ENCODE assay signal across 1 cellular context in genomic region chr13:20494656-20495055, GRCh38.
TF ChIP-seq lines count a peak whose summit lies in the region.

No MANE protein-coding gene starts in this region.

TF ChIP-seq in HepG2, 621 proteins besides CTCF, POLR2A, EP300 and RAD21:
- TF ChIP-seq, protein P1, sequence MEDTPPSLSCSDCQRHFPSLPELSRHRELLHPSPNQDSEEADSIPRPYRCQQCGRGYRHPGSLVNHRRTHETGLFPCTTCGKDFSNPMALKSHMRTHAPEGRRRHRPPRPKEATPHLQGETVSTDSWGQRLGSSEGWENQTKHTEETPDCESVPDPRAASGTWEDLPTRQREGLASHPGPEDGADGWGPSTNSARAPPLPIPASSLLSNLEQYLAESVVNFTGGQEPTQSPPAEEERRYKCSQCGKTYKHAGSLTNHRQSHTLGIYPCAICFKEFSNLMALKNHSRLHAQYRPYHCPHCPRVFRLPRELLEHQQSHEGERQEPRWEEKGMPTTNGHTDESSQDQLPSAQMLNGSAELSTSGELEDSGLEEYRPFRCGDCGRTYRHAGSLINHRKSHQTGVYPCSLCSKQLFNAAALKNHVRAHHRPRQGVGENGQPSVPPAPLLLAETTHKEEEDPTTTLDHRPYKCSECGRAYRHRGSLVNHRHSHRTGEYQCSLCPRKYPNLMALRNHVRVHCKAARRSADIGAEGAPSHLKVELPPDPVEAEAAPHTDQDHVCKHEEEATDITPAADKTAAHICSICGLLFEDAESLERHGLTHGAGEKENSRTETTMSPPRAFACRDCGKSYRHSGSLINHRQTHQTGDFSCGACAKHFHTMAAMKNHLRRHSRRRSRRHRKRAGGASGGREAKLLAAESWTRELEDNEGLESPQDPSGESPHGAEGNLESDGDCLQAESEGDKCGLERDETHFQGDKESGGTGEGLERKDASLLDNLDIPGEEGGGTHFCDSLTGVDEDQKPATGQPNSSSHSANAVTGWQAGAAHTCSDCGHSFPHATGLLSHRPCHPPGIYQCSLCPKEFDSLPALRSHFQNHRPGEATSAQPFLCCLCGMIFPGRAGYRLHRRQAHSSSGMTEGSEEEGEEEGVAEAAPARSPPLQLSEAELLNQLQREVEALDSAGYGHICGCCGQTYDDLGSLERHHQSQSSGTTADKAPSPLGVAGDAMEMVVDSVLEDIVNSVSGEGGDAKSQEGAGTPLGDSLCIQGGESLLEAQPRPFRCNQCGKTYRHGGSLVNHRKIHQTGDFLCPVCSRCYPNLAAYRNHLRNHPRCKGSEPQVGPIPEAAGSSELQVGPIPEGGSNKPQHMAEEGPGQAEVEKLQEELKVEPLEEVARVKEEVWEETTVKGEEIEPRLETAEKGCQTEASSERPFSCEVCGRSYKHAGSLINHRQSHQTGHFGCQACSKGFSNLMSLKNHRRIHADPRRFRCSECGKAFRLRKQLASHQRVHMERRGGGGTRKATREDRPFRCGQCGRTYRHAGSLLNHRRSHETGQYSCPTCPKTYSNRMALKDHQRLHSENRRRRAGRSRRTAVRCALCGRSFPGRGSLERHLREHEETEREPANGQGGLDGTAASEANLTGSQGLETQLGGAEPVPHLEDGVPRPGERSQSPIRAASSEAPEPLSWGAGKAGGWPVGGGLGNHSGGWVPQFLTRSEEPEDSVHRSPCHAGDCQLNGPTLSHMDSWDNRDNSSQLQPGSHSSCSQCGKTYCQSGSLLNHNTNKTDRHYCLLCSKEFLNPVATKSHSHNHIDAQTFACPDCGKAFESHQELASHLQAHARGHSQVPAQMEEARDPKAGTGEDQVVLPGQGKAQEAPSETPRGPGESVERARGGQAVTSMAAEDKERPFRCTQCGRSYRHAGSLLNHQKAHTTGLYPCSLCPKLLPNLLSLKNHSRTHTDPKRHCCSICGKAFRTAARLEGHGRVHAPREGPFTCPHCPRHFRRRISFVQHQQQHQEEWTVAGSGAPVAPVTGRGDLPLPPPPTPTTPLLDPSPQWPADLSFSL (CRISPR knock-in tag; IDR thresholded peaks at IDR 0.05): no peak
- no peak for TF ChIP-seq NFE2 (CRISPR knock-in tag; IDR thresholded peaks at IDR 0.05)
- no peak for TF ChIP-seq SCMH1 (CRISPR knock-in tag; IDR thresholded peaks at IDR 0.05; ENCODE audit: borderline replicate concordance)
- TF ChIP-seq ZBTB26 (CRISPR knock-in tag; IDR thresholded peaks at IDR 0.05; ENCODE audit: borderline replicate concordance): no peak
- TF ChIP-seq ZNF670 (CRISPR knock-in tag; IDR thresholded peaks at IDR 0.05; ENCODE audit: borderline replicate concordance): no peak
- no peak for TF ChIP-seq ZNF264 (CRISPR knock-in tag; IDR thresholded peaks at IDR 0.05)
- no peak for TF ChIP-seq ZNF260 (CRISPR knock-in tag; IDR thresholded peaks at IDR 0.05; ENCODE audit: borderline replicate concordance, low read depth)
- TF ChIP-seq ZFP91 (CRISPR knock-in tag; IDR thresholded peaks at IDR 0.05; ENCODE audit: borderline replicate concordance): no peak
- TF ChIP-seq FOSL1 (CRISPR knock-in tag; IDR thresholded peaks at IDR 0.05; ENCODE audit: borderline replicate concordance): no peak
- TF ChIP-seq, protein P2, sequence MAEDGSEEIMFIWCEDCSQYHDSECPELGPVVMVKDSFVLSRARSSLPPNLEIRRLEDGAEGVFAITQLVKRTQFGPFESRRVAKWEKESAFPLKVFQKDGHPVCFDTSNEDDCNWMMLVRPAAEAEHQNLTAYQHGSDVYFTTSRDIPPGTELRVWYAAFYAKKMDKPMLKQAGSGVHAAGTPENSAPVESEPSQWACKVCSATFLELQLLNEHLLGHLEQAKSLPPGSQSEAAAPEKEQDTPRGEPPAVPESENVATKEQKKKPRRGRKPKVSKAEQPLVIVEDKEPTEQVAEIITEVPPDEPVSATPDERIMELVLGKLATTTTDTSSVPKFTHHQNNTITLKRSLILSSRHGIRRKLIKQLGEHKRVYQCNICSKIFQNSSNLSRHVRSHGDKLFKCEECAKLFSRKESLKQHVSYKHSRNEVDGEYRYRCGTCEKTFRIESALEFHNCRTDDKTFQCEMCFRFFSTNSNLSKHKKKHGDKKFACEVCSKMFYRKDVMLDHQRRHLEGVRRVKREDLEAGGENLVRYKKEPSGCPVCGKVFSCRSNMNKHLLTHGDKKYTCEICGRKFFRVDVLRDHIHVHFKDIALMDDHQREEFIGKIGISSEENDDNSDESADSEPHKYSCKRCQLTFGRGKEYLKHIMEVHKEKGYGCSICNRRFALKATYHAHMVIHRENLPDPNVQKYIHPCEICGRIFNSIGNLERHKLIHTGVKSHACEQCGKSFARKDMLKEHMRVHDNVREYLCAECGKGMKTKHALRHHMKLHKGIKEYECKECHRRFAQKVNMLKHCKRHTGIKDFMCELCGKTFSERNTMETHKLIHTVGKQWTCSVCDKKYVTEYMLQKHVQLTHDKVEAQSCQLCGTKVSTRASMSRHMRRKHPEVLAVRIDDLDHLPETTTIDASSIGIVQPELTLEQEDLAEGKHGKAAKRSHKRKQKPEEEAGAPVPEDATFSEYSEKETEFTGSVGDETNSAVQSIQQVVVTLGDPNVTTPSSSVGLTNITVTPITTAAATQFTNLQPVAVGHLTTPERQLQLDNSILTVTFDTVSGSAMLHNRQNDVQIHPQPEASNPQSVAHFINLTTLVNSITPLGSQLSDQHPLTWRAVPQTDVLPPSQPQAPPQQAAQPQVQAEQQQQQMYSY (CRISPR knock-in tag; IDR thresholded peaks at IDR 0.05): no peak
- TF ChIP-seq ZC3H13 (CRISPR knock-in tag; IDR thresholded peaks at IDR 0.05): no peak
